In genomic region chr7:15556706-15557105, GRCh38 we compare ENCODE assay signal across 24 cellular contexts. TPM values are rescaled to one million over a fixed set of nuclear protein-coding genes. Genes with fewer than 3 reads are reported as not detected.
A peak's percentile ranks its signal among the peaks of the same experiment; 100 is the strongest.
DNase-seq lines count a peak whose midpoint lies in the region; ATAC-seq and TF ChIP-seq lines count a peak whose summit lies in the region.
"Had no signal": no experiment of that assay in that cellular context is flagged by ENCODE, and none has a peak within 500 bp of the region (broad histone marks: within the 10 kb centered on the region; RNA-seq: fewer than 3 reads in every experiment).

No MANE protein-coding gene starts in this region.

- no peaks in the 10 kb centered on the region for H3K36me3 Mint-ChIP-seq in glutamatergic neuron (ENCODE audit: unreplicated experiment)
- H3K36me3 Mint-ChIP-seq: activated CD8-positive, alpha-beta memory T cell treated with anti-CD3 and anti-CD28 coated beads, Interleukin-2, amount 10 ng/mL, durations not matched to agents 7 days and 5 days; natural killer cell had no signal

- H3K36me3 ChIP-seq in heart left ventricle (no peaks in the 10 kb centered on the region), subcutaneous abdominal adipose tissue (ENCODE audit: control insufficient read depth in 5 of 5, insufficient read depth in 5 of 5, low read length in 5 of 5) (no peaks in the 10 kb centered on the region)
- H3K36me3 ChIP-seq: BLaER1 treated with 17β-estradiol and CSF1 and Interleukin-3, amounts not matched to agents 10 nM and 100 nM; sigmoid colon; vagina had no signal

- ATAC-seq in heart left ventricle (no peak), left ventricle myocardium superior (no peak)
- ATAC-seq: activated CD8-positive, alpha-beta memory T cell treated with anti-CD3 and anti-CD28 coated beads, Interleukin-2, amount 10 ng/mL, durations not matched to agents 7 days and 5 days; esophagus mucosa; natural killer cell had no signal

- H3K4me1 Mint-ChIP-seq in glutamatergic neuron (ENCODE audit: low read depth, unreplicated experiment), result peaks cover 17% of the 10 kb centered on the region
- H3K4me1 Mint-ChIP-seq: activated CD8-positive, alpha-beta memory T cell treated with anti-CD3 and anti-CD28 coated beads, Interleukin-2, amount 10 ng/mL, durations not matched to agents 7 days and 5 days; natural killer cell had no signal

- H3K4me3 ChIP-seq in heart left ventricle, result peak overlapping the region in 9 of 12 donors; percentile 9 to 46 (median 27)
- H3K4me3 ChIP-seq in subcutaneous abdominal adipose tissue (ENCODE audit: low read depth in 1 of 5, low read length in 5 of 5), result peak overlapping the region in 3 of 5 donors; percentile 45 to 62 (median 48)
- H3K4me3 ChIP-seq: BLaER1 treated with 17β-estradiol and CSF1 and Interleukin-3, amounts not matched to agents 10 nM and 100 nM; sigmoid colon; vagina had no signal

- WGBS in heart left ventricle, 4 donors, result 59 to 78% (median 68%) methylated on average over 4 of the region's 4 CpGs

- H3K27me3 ChIP-seq in heart left ventricle, result no peaks in the 10 kb centered on the region
- H3K27me3 ChIP-seq in subcutaneous abdominal adipose tissue (ENCODE audit: control insufficient read depth in 5 of 5, insufficient read depth in 4 of 5, low read length in 5 of 5), result no peaks in the 10 kb centered on the region
- H3K27me3 ChIP-seq: BLaER1 treated with 17β-estradiol and CSF1 and Interleukin-3, amounts not matched to agents 10 nM and 100 nM; sigmoid colon; vagina had no signal

- TF ChIP-seq POLR2A in heart left ventricle (IDR thresholded peaks at IDR 0.05), result no peak

- DNase-seq in heart left ventricle, result no peak
- DNase-seq in left ventricle myocardium superior, result no peak
- DNase-seq in RPMI7951 (ENCODE audit: low read depth), result peak; percentile 10
- no peak for DNase-seq in glutamatergic neuron
- DNase-seq in UCSD-AML1 (lab: John Stamatoyannopoulos, UW; ENCODE audit: unreplicated experiment), result no peak
- no peak for DNase-seq in NCI-H1436 treated with DMSO at 0.1 percent for 48 hours (lab: John Stamatoyannopoulos, UW)
- DNase-seq in NK-92 (lab: John Stamatoyannopoulos, UW; ENCODE audit: unreplicated experiment), result no peak
- DNase-seq: activated CD4-positive, alpha-beta T cell treated with anti-CD3 and anti-CD28 coated beads for 48 hours; activated CD8-positive, alpha-beta memory T cell treated with anti-CD3 and anti-CD28 coated beads, Interleukin-2, amount 10 ng/mL, durations not matched to agents 7 days and 5 days; activated naive CD4-positive, alpha-beta T cell treated with anti-CD3 and anti-CD28 coated beads, Interleukin-2, amount 50 U/mL, for 16 hours; aorta; EL; natural killer cell; NCI-H1105 treated with DMSO at 0.1 percent for 48 hours; NCI-H2107; NCI-H446 treated with DMSO at 0.1 percent for 48 hours; OCI-M1; sigmoid colon had no signal

- no peaks in the 10 kb centered on the region for H3K27me3 Mint-ChIP-seq in glutamatergic neuron (ENCODE audit: unreplicated experiment)
- H3K27me3 Mint-ChIP-seq: activated CD8-positive, alpha-beta memory T cell treated with anti-CD3 and anti-CD28 coated beads, Interleukin-2, amount 10 ng/mL, durations not matched to agents 7 days and 5 days had no signal

- TF ChIP-seq CTCF in heart left ventricle (IDR thresholded peaks at IDR 0.05) (no peak), glutamatergic neuron (IDR thresholded peaks at IDR 0.05; ENCODE audit: partially characterized antibody, unreplicated experiment) (no peak)

- H3K9me3 ChIP-seq in heart left ventricle, result no peaks in the 10 kb centered on the region
- no peaks in the 10 kb centered on the region for H3K9me3 ChIP-seq in subcutaneous abdominal adipose tissue (ENCODE audit: control insufficient read depth in 5 of 5, low read length in 5 of 5)
- H3K9me3 ChIP-seq: BLaER1 treated with 17β-estradiol and CSF1 and Interleukin-3, amounts not matched to agents 10 nM and 100 nM; sigmoid colon; vagina had no signal

- peak overlapping the region; percentile 13 for H3K27ac Mint-ChIP-seq in glutamatergic neuron (ENCODE audit: unreplicated experiment)
- H3K27ac Mint-ChIP-seq: activated CD8-positive, alpha-beta memory T cell treated with anti-CD3 and anti-CD28 coated beads, Interleukin-2, amount 10 ng/mL, durations not matched to agents 7 days and 5 days; natural killer cell had no signal

- no peaks in the 10 kb centered on the region for H3K9me3 Mint-ChIP-seq in glutamatergic neuron (ENCODE audit: unreplicated experiment)

- no peak overlapping the region for H3K4me3 Mint-ChIP-seq in glutamatergic neuron (ENCODE audit: unreplicated experiment)
- H3K4me3 Mint-ChIP-seq: activated CD8-positive, alpha-beta memory T cell treated with anti-CD3 and anti-CD28 coated beads, Interleukin-2, amount 10 ng/mL, durations not matched to agents 7 days and 5 days; natural killer cell had no signal

- intact Hi-C loops in heart left ventricle (cut with DNase I), result loop anchor here (2.0 to 10.0 kb wide), 11 partner anchors 126 to 516 kb away; partner anchors contain the start of gene MEOX2 (in 4 of the 10)
- intact Hi-C loops in left ventricle myocardium superior (cut with micrococcal nuclease), result no loop called here

- H3K27ac ChIP-seq in heart left ventricle (peak overlapping the region in 9 of 12 donors; percentile 1 to 72 (median 38)), subcutaneous abdominal adipose tissue (ENCODE audit: low read depth, low read length) (peak overlapping the region; percentile 52)
- H3K27ac ChIP-seq: BLaER1 treated with 17β-estradiol and CSF1 and Interleukin-3, amounts not matched to agents 10 nM and 100 nM; HL-60; sigmoid colon; vagina had no signal

- H3K4me1 ChIP-seq in heart left ventricle, result peaks cover 0 to 45% (median 1%) of the 10 kb centered on the region in 12 donors
- H3K4me1 ChIP-seq in subcutaneous abdominal adipose tissue (ENCODE audit: control insufficient read depth in 5 of 5, insufficient read depth in 5 of 5, low read length in 5 of 5), result peaks cover 0 to 38% (median 18%) of the 10 kb centered on the region in 5 donors
- H3K4me1 ChIP-seq: sigmoid colon, vagina had no signal

- H3K9ac ChIP-seq in subcutaneous abdominal adipose tissue (ENCODE audit: low read length in 5 of 5), result peak overlapping the region in 1 of 5 donors; percentile 44
- H3K9ac ChIP-seq: BLaER1 treated with 17β-estradiol and CSF1 and Interleukin-3, amounts not matched to agents 10 nM and 100 nM had no signal

RNA-seq across cellular contexts. Expression of gene AGMO, which starts 5.1 kb away (rescaled TPM):
- under 1 TPM in 8 of 9 donors, not detected in 1; 0.21 to 0.66 (median 0.40) TPM for total RNA-seq in heart left ventricle
- under 1 TPM; 0.12 to 0.72 TPM for polyA plus RNA-seq in heart left ventricle
- 0.32 TPM for total RNA-seq in left ventricle myocardium superior
- 1.1 and 1.4 TPM in 2 replicates for total RNA-seq in RPMI7951 (2014; rRNA removed; shearing (Covaris generic))
- 1.2 TPM for total RNA-seq in glutamatergic neuron (ENCODE audit: unreplicated experiment)
- total RNA-seq: activated CD8-positive, alpha-beta memory T cell treated with anti-CD3 and anti-CD28 coated beads, Interleukin-2, amount 10 ng/mL, durations not matched to agents 7 days and 5 days; natural killer cell; T-helper 1 cell treated with Interleukin-12 subunit alpha and Interleukin-12 subunit beta and Interleukin-4 antibody, amounts not matched to agents 30 ng/mL and 1 ng/mL, for 36 hours had no signal
